In the genomic region with DNA sequence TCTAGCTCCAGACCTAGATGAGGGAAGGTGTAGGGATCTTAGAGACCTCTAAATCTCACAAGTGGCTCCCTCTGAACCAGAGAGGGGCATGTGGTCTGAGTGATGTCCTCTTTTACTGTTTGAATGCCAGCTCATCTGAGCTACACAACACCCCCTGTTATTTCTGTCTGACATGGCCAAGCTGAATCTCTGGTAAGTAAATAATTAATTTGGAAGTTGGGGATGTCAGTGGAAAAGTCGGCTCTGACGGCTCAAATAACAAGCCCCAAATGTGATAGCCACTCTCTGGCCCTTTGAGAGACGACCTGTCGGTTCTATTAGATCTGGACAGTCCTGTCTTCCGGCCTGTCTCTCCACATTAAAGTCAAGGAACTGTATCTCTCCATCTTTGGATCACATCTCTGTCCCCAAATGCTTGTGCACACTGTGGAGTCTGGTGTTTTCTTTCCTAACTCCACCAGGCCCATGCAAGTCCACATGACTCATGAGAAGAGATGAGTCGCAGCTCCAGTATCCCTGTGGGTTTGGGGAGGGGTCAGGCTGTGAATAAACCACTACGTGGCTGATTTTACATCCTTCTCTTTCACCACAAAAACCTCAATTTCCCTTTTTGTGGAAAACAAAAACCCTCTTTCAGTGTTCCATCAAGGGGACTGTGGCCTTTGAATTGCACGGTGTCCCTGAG, we compare ENCODE assay signal across 8 cellular contexts. TPM values are rescaled to one million over a fixed set of nuclear protein-coding genes. Genes with fewer than 3 reads are reported as not detected.
A peak's percentile ranks its signal among the peaks of the same experiment; 100 is the strongest.
DNase-seq lines count a peak whose midpoint lies in the region; ATAC-seq and TF ChIP-seq lines count a peak whose summit lies in the region.

No MANE protein-coding gene starts in this region.

- TF ChIP-seq CTCF in epithelial cell of proximal tubule (conservative IDR thresholded peaks at IDR 0.05; ENCODE audit: low read depth, low read length) (no peak), sigmoid colon (IDR thresholded peaks at IDR 0.05) (no peak)
- no peak for TF ChIP-seq CTCF in CD8-positive, alpha-beta T cell (IDR thresholded peaks at IDR 0.05)

- no peak for TF ChIP-seq EP300 in sigmoid colon (IDR thresholded peaks at IDR 0.05)

- TF ChIP-seq POLR2A in sigmoid colon (IDR thresholded peaks at IDR 0.05), result no peak

- H3K4me1 ChIP-seq in GM23248 (ENCODE audit: insufficient read depth) (peaks cover 53% of the 10 kb centered on the region), sigmoid colon (peaks cover 0 to 86% (median 70%) of the 10 kb centered on the region in 4 donors)
- H3K4me1 ChIP-seq in CD8-positive, alpha-beta T cell (ENCODE audit: insufficient read depth, low read length), result no peaks in the 10 kb centered on the region

- no peak overlapping the region for H3K27ac Mint-ChIP-seq in CD8-positive, alpha-beta T cell

- no peaks in the 10 kb centered on the region for H3K36me3 Mint-ChIP-seq in CD8-positive, alpha-beta T cell

- ATAC-seq in HG02938 (IDR thresholded peaks at IDR 0.05; ENCODE audit: unreplicated experiment) (no peak), HG02884 (IDR thresholded peaks at IDR 0.05; ENCODE audit: unreplicated experiment) (no peak)
- no peak for ATAC-seq in CD8-positive, alpha-beta T cell

- H3K4me1 Mint-ChIP-seq in CD8-positive, alpha-beta T cell (ENCODE audit: low read depth), result peaks cover 22% of the 10 kb centered on the region

- H3K4me3 ChIP-seq in GM23248 (no peak overlapping the region), epithelial cell of proximal tubule (ENCODE audit: low read depth, low read length) (peak overlapping the region; percentile 17), sigmoid colon (no peak overlapping the region)
- no peak overlapping the region for H3K4me3 ChIP-seq in CD8-positive, alpha-beta T cell (ENCODE audit: low read depth, low read length)

- H3F3A ChIP-seq in GM23248 (ENCODE audit: insufficient read depth), result peaks cover 53% of the 10 kb centered on the region

- intact Hi-C loops in sigmoid colon (cut with DNase I), result loop anchor here (5.0 kb wide), 2 partner anchors 39 to 59 kb away; no protein-coding TSS in a partner anchor
- intact Hi-C loops in CD8-positive, alpha-beta T cell (cut with DNase I, micrococcal nuclease), result no loop called here

- CTCF ChIA-PET in CD8-positive, alpha-beta T cell (lab: Charles Lee), result no interaction called here

- H2AFZ ChIP-seq in GM23248, result peak overlapping the region; percentile 53

- H3K9me2 ChIP-seq in GM23248 (ENCODE audit: insufficient read depth), result no peaks in the 10 kb centered on the region

- H3K27ac ChIP-seq in GM23248 (peak overlapping the region; percentile 86), sigmoid colon (peak overlapping the region in 3 of 4 donors; percentile 43 to 82 (median 81))
- H3K27ac ChIP-seq in CD8-positive, alpha-beta T cell (ENCODE audit: low read depth, low read length), result no peak overlapping the region

- H3K27me3 ChIP-seq in GM23248 (replicated peaks; ENCODE audit: insufficient read depth) (no peaks in the 10 kb centered on the region), sigmoid colon (no peaks in the 10 kb centered on the region)
- H3K27me3 ChIP-seq in CD8-positive, alpha-beta T cell (ENCODE audit: insufficient read depth, low read length), result no peaks in the 10 kb centered on the region

- DNase-seq in GM23248 (peak; percentile 95), SIG-M5 (lab: John Stamatoyannopoulos, UW) (peak; percentile 69), epithelial cell of proximal tubule (ENCODE audit: low read depth) (peak; percentile 74), sigmoid colon (no peak), NCI-H1694 (lab: John Stamatoyannopoulos, UW) (no peak)
- DNase-seq in CD8-positive, alpha-beta T cell, result no peak

- no peaks in the 10 kb centered on the region for H3K9me3 Mint-ChIP-seq in CD8-positive, alpha-beta T cell

- H3K9me3 ChIP-seq in GM23248 (ENCODE audit: low read depth) (no peaks in the 10 kb centered on the region), sigmoid colon (no peaks in the 10 kb centered on the region)
- H3K9me3 ChIP-seq in CD8-positive, alpha-beta T cell (ENCODE audit: low read length), result no peaks in the 10 kb centered on the region

- in situ Hi-C loops in GM23248 (cut with MboI), result no loop called here

- H3K4me2 ChIP-seq in GM23248 (ENCODE audit: unreplicated experiment), result peak overlapping the region; percentile 38

- 22 to 25% methylated on average over 8 of the region's 8 CpGs for WGBS in GM23248 (ENCODE audit: low coverage in 1 of 2, low lambda C conversion rate in 2 of 2, missing lambda C conversion rate in 2 of 2), 2 experiments
- 74 to 84% methylated on average over 8 of the region's 8 CpGs for WGBS in sigmoid colon, 2 donors

- H3K9ac ChIP-seq in GM23248, result peak overlapping the region; percentile 67

- no peaks in the 10 kb centered on the region for H3K79me2 ChIP-seq in GM23248 (ENCODE audit: insufficient read depth)

- no peaks in the 10 kb centered on the region for H3K27me3 Mint-ChIP-seq in CD8-positive, alpha-beta T cell (ENCODE audit: low read depth)

- H3K36me3 ChIP-seq in GM23248 (ENCODE audit: low read depth), result no peaks in the 10 kb centered on the region
- H3K36me3 ChIP-seq in sigmoid colon, result no peaks in the 10 kb centered on the region
- no peaks in the 10 kb centered on the region for H3K36me3 ChIP-seq in CD8-positive, alpha-beta T cell (ENCODE audit: insufficient read depth, low read length)

- POLR2A ChIA-PET in CD8-positive, alpha-beta T cell (lab: Charles Lee), result no interaction called here

- no peak overlapping the region for H3K4me3 Mint-ChIP-seq in CD8-positive, alpha-beta T cell

- H4K20me1 ChIP-seq in GM23248 (ENCODE audit: insufficient read depth), result no peaks in the 10 kb centered on the region

RNA-seq across cellular contexts. Expression of a gene that starts 52.5 kb away (rescaled TPM):
- total RNA-seq in GM23248 (2014; rRNA removed; shearing (Covaris generic)), result 4.1 and 5.2 TPM in 2 replicates
- polyA plus RNA-seq in GM23248 (2016; fragmentation: Nextera tagmentation; extraction: Ambion mirVana), result 0.91 and 1.3 TPM in 2 replicates
- total RNA-seq in epithelial cell of proximal tubule, result 0.65 and 2.4 TPM in 2 replicates
- 100 to 1,000 TPM in 1 of 4 donors, 10 to 100 TPM in 3; 67.9 to 100 (median 70.2) TPM for total RNA-seq in sigmoid colon
- 1 to 10 TPM in 2 of 3 donors, under 1 TPM in 1; 0.69 to 3.7 (median 1.2) TPM for polyA plus RNA-seq in sigmoid colon
- total RNA-seq in CD8-positive, alpha-beta T cell, result 1 to 10 TPM in 1 of 2 experiments, under 1 TPM in 1; 0.90 to 2.1 TPM

Comparison
In these comparisons a context has a peak if more than half of its experiments do, and no peak if none do; other contexts are left out.
1. DNase-seq: peak in GM23248 (single experiment), SIG-M5 (single experiment) and epithelial cell of proximal tubule (single experiment); none in sigmoid colon (single experiment), NCI-H1694 (single experiment) and CD8-positive, alpha-beta T cell (0 of 7).
2. RNA of a gene that starts 52.5 kb away (total RNA-seq): 67.9 to 100 TPM in sigmoid colon; 4.1 to 5.2 TPM in GM23248, 0.65 to 2.4 TPM in epithelial cell of proximal tubule and 0.90 to 2.1 TPM in CD8-positive, alpha-beta T cell; every median in the first group is over 10 times any median in the second.